Comparison of ENCODE assay signal across 8 cellular contexts in genomic region chr12:27709212-27709931, GRCh38. TPM values are rescaled to one million over a fixed set of nuclear protein-coding genes. Genes with fewer than 3 reads are reported as not detected.
DNase-seq lines count a peak whose midpoint lies in the region; TF ChIP-seq lines count a peak whose summit lies in the region.
"Had no signal": no experiment of that assay in that cellular context is flagged by ENCODE, and none has a peak within 500 bp of the region (broad histone marks: within the 10 kb centered on the region; RNA-seq: fewer than 3 reads in every experiment).

No MANE protein-coding gene starts in this region.

- H3K79me2 ChIP-seq in DOHH2 (ENCODE audit: control insufficient read depth, low read length), result peaks cover 38% of the 10 kb centered on the region

- no peaks in the 10 kb centered on the region for H3K9me2 ChIP-seq in DOHH2 (replicated peaks; ENCODE audit: control insufficient read depth, low read length)

- H3K4me1 ChIP-seq in DOHH2 (ENCODE audit: control insufficient read depth, low read length) (peaks cover 18% of the 10 kb centered on the region), SJCRH30 (no peaks in the 10 kb centered on the region), skeletal muscle tissue (ENCODE audit: control insufficient read depth in 3 of 3, insufficient read depth in 3 of 3, low read length in 3 of 3) (peaks cover 5 to 23% (median 12%) of the 10 kb centered on the region in 3 donors), HAP-1 (peaks cover 8% of the 10 kb centered on the region)

- no peak for DNase-seq in SJCRH30
- no peak for DNase-seq in fibroblast of villous mesenchyme (ENCODE audit: low read depth)
- DNase-seq in 8988T, result no peak
- no peak for DNase-seq in HAP-1 (ENCODE audit: low spot score in 2 of 2)
- DNase-seq in iPS-NIHi7 (ENCODE audit: extremely low spot score), result no peak
- DNase-seq: islet precursor cell had no signal

- no peak for TF ChIP-seq CTCF in DOHH2 (IDR thresholded peaks at IDR 0.05; ENCODE audit: low read depth, low read length, poor library complexity, severe bottlenecking)
- TF ChIP-seq CTCF in fibroblast of villous mesenchyme (IDR thresholded peaks at IDR 0.05; ENCODE audit: insufficient read depth, low read depth, low read length), result no peak

- H3K9ac ChIP-seq in skeletal muscle tissue (ENCODE audit: low read depth in 1 of 3, low read length in 3 of 3), result peak overlapping the region in 2 of 3 donors; percentile 96 to 98

- 0 out of 2 replicates have a peak overlapping the region, but pooled peaks have one; percentile 78 for H3K4me2 ChIP-seq in DOHH2 (ENCODE audit: low read length)

- H3K27ac ChIP-seq in DOHH2 (ENCODE audit: low read depth, low read length) (no peak overlapping the region), SJCRH30 (no peak overlapping the region; the same call in 1 of the 2 replicates), skeletal muscle tissue (ENCODE audit: low read depth, low read length) (peak overlapping the region; percentile 85)

- H3K27me3 ChIP-seq in DOHH2 (ENCODE audit: control insufficient read depth, low read length) (no peaks in the 10 kb centered on the region), SJCRH30 (no peaks in the 10 kb centered on the region), skeletal muscle tissue (ENCODE audit: control insufficient read depth in 3 of 3, insufficient read depth in 3 of 3, low read length in 3 of 3) (no peaks in the 10 kb centered on the region), HAP-1 (ENCODE audit: low read depth) (no peaks in the 10 kb centered on the region)

- H3K4me3 ChIP-seq in DOHH2 (ENCODE audit: low read length) (peak overlapping the region; percentile 94; the same call in 1 of the 2 replicates), SJCRH30 (peak overlapping the region; percentile 87), fibroblast of villous mesenchyme (ENCODE audit: low read depth, low read length) (peak overlapping the region; percentile 98), skeletal muscle tissue (ENCODE audit: low read length in 3 of 3) (peak overlapping the region; percentile 96 to 100 (median 97)), HAP-1 (no peak overlapping the region)

- in situ Hi-C loops in HAP-1 (cut with MboI; ENCODE audit: low sequenced_read_pairs), result no loop called here

- H3F3A ChIP-seq in DOHH2 (ENCODE audit: control insufficient read depth, insufficient read depth), result no peaks in the 10 kb centered on the region

- H4K20me1 ChIP-seq in DOHH2 (ENCODE audit: control insufficient read depth, insufficient read depth, low read depth, low read length), result 0 out of 2 replicates have a peak, but pooled peaks cover 8% of the 10 kb centered on the region

- peaks cover 23% of the 10 kb centered on the region for H3K36me3 ChIP-seq in DOHH2 (ENCODE audit: control insufficient read depth, low read length)
- H3K36me3 ChIP-seq in SJCRH30, result no peaks in the 10 kb centered on the region; the same call in 1 of the 2 replicates
- peaks cover 0 to 4% (median 0%) of the 10 kb centered on the region in 3 donors for H3K36me3 ChIP-seq in skeletal muscle tissue (ENCODE audit: control insufficient read depth in 3 of 3, insufficient read depth in 3 of 3, low read length in 3 of 3)
- no peaks in the 10 kb centered on the region; the same call in 1 of the 2 replicates for H3K36me3 ChIP-seq in HAP-1 (replicated peaks)

- H3K9me3 ChIP-seq in DOHH2 (ENCODE audit: control insufficient read depth, insufficient read depth, low read length) (no peaks in the 10 kb centered on the region), SJCRH30 (replicated peaks) (no peaks in the 10 kb centered on the region), skeletal muscle tissue (ENCODE audit: control insufficient read depth in 3 of 3, low read length in 3 of 3) (no peaks in the 10 kb centered on the region), HAP-1 (no peaks in the 10 kb centered on the region)

RNA-seq across cellular contexts. Expression of gene MRPS35, which starts 1.3 kb away (rescaled TPM):
- 83.6 and 88.3 TPM in 2 replicates for total RNA-seq in SJCRH30 (2014; rRNA removed; shearing (Covaris generic))
- total RNA-seq in fibroblast of villous mesenchyme, result 42.2 and 55.7 TPM in 2 replicates
- total RNA-seq in skeletal muscle tissue, result 64.2 TPM

RNA-seq across cellular contexts. Expression of gene REP15, which starts 13.1 kb away (rescaled TPM):
- total RNA-seq in SJCRH30 (2014; rRNA removed; shearing (Covaris generic)), result 1.6 and 2.2 TPM in 2 replicates
- total RNA-seq in fibroblast of villous mesenchyme (0.86 and 1.3 TPM in 2 replicates), skeletal muscle tissue (1.0 TPM)
